Comparison of ENCODE assay signal across 32 cellular contexts in the genomic region with DNA sequence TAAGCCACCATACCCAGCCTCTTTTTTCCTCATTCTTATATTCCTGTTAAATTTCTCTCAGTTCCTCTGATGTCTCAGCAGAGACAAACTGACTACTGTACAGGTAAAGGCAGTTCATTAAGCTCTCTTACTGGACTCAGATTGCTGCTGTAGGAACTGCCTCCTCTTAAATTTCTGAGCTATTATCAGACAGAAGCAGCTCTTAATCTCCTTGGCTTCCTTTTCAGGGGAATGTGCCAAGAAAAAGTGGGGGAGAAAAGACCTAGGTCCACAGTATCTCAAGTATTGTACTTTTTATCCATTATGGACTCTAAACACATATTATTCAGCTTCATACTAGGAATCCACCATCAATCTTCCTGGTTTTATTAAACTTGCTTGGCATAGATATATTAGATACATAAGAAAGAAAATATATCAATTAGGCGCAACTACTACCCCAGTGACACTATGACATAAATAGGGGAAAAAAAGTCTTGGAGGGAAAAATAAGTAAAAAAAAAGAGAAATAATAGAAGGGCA. TPM values are rescaled to one million over a fixed set of nuclear protein-coding genes. Genes with fewer than 3 reads are reported as not detected.
A peak's percentile ranks its signal among the peaks of the same experiment; 100 is the strongest.
DNase-seq lines count a peak whose midpoint lies in the region; ATAC-seq, FAIRE-seq and TF ChIP-seq lines count a peak whose summit lies in the region.
"Had no signal": no experiment of that assay in that cellular context is flagged by ENCODE, and none has a peak within 500 bp of the region (broad histone marks: within the 10 kb centered on the region; RNA-seq: fewer than 3 reads in every experiment).

No MANE protein-coding gene starts in this region.

- TF ChIP-seq CTCF in heart left ventricle (IDR thresholded peaks at IDR 0.05) (no peak), endothelial cell of umbilical vein (IDR thresholded peaks at IDR 0.05; ENCODE audit: extremely low read depth in 1 of 2, insufficient read depth in 1 of 2, low read depth in 1 of 2, low read length in 2 of 2) (no peak), type B pancreatic cell (conservative IDR thresholded peaks at IDR 0.05) (no peak)

- ATAC-seq in right cardiac atrium (peak; percentile 24 to 39), heart left ventricle (no peak), T-helper 17 cell (no peak), GM18511 (IDR thresholded peaks at IDR 0.05; ENCODE audit: unreplicated experiment) (no peak)
- ATAC-seq: lower lobe of right lung, mucosa of descending colon, upper lobe of right lung had no signal

- peaks cover 35% of the 10 kb centered on the region for H3K4me1 Mint-ChIP-seq in T-helper 17 cell
- H3K4me1 Mint-ChIP-seq in type B pancreatic cell (ENCODE audit: unreplicated experiment) = peaks cover 34% of the 10 kb centered on the region

- H3K4me2 ChIP-seq in endothelial cell of umbilical vein (ENCODE audit: insufficient read depth, low read length) = no peak overlapping the region

- H3K9me3 ChIP-seq in right cardiac atrium (ENCODE audit: control insufficient read depth, low read length) (no peaks in the 10 kb centered on the region), heart left ventricle (no peaks in the 10 kb centered on the region), T-helper 17 cell (ENCODE audit: control insufficient read depth, low read length, poor library complexity, severe bottlenecking) (no peaks in the 10 kb centered on the region), endothelial cell of umbilical vein (replicated peaks; ENCODE audit: control insufficient read depth, insufficient read depth, low read length) (no peaks in the 10 kb centered on the region)
- H3K9me3 ChIP-seq: BLaER1 treated with 17β-estradiol and CSF1 and Interleukin-3, amounts not matched to agents 10 nM and 100 nM; heart right ventricle; lower lobe of right lung; mucosa of descending colon; pancreas; right atrium auricular region; SJSA1; upper lobe of right lung had no signal

- no peaks in the 10 kb centered on the region for H3K27me3 Mint-ChIP-seq in T-helper 17 cell
- H3K27me3 Mint-ChIP-seq in type B pancreatic cell = no peaks in the 10 kb centered on the region

- H3K27ac Mint-ChIP-seq in T-helper 17 cell = peak overlapping the region; percentile 45
- H3K27ac Mint-ChIP-seq in type B pancreatic cell = peak overlapping the region; percentile 57

- peaks cover 66% of the 10 kb centered on the region for H3K79me2 ChIP-seq in endothelial cell of umbilical vein (ENCODE audit: control insufficient read depth, insufficient read depth, low read length)

- H3K4me3 Mint-ChIP-seq in T-helper 17 cell (no peak overlapping the region), type B pancreatic cell (no peak overlapping the region)

- intact Hi-C loops in right cardiac atrium (cut with DNase I) = no loop called here
- intact Hi-C loops in heart left ventricle (cut with DNase I) = no loop called here
- intact Hi-C loops in endothelial cell of umbilical vein (cut with micrococcal nuclease) = no loop called here

- H3K36me3 Mint-ChIP-seq in T-helper 17 cell (ENCODE audit: low read depth) (no peaks in the 10 kb centered on the region), type B pancreatic cell (no peaks in the 10 kb centered on the region)

- CTCF ChIA-PET in endothelial cell of umbilical vein (lab: Charles Lee) = interaction anchor here (1.0 to 1.5 kb wide), 3 partner anchors 13 to 85 kb away, joined by 3 to 5 read pairs (median 4); no protein-coding TSS in a partner anchor

- POLR2A ChIA-PET in endothelial cell of umbilical vein (lab: Charles Lee) = no interaction called here

- H3K9me1 ChIP-seq in endothelial cell of umbilical vein (replicated peaks; ENCODE audit: control insufficient read depth, extremely low read depth, insufficient read depth, low read length) = no peaks in the 10 kb centered on the region

- H3K9ac ChIP-seq in endothelial cell of umbilical vein (replicated peaks; ENCODE audit: extremely low read depth, insufficient read depth, low read length) = no peak overlapping the region
- H3K9ac ChIP-seq: BLaER1 treated with 17β-estradiol and CSF1 and Interleukin-3, amounts not matched to agents 10 nM and 100 nM had no signal

- no peaks in the 10 kb centered on the region for H3K27me3 ChIP-seq in right cardiac atrium (ENCODE audit: control insufficient read depth, insufficient read depth)
- no peaks in the 10 kb centered on the region for H3K27me3 ChIP-seq in heart left ventricle
- no peaks in the 10 kb centered on the region for H3K27me3 ChIP-seq in endothelial cell of umbilical vein (ENCODE audit: control insufficient read depth in 2 of 2, insufficient read depth in 2 of 2, low read length in 2 of 2)
- H3K27me3 ChIP-seq: BLaER1 treated with 17β-estradiol and CSF1 and Interleukin-3, amounts not matched to agents 10 nM and 100 nM; brain microvascular endothelial cell; heart right ventricle; pancreas; right atrium auricular region; SJSA1; upper lobe of right lung had no signal

- dilution Hi-C loops in endothelial cell of umbilical vein (cut with MboI; ENCODE audit: extremely low pct_ligation_motif_present, low sequenced_read_pairs) = no loop called here

- no peak overlapping the region for H3K27ac ChIP-seq in right cardiac atrium (ENCODE audit: low read length)
- H3K27ac ChIP-seq in heart left ventricle = no peak overlapping the region
- H3K27ac ChIP-seq in endothelial cell of umbilical vein (ENCODE audit: insufficient read depth, low read depth, low read length) = no peak overlapping the region
- H3K27ac ChIP-seq: BLaER1 treated with 17β-estradiol and CSF1 and Interleukin-3, amounts not matched to agents 10 nM and 100 nM; brain microvascular endothelial cell; heart right ventricle; lower lobe of right lung; pancreas; right atrium auricular region; SJSA1; upper lobe of right lung had no signal

- no peak for FAIRE-seq in endothelial cell of umbilical vein (lab: Jason Lieb, UNC)
- FAIRE-seq: colon, pancreas, RCC 7860, TTC549 had no signal

- H2AFZ ChIP-seq in endothelial cell of umbilical vein (ENCODE audit: low read depth, low read length) = no peak overlapping the region

- no peak overlapping the region for H3K4me3 ChIP-seq in right cardiac atrium (ENCODE audit: low read length)
- H3K4me3 ChIP-seq in heart left ventricle = no peak overlapping the region
- H3K4me3 ChIP-seq in endothelial cell of umbilical vein (replicated peaks in 1 of 3; ENCODE audit: insufficient read depth in 1 of 3, low read depth in 1 of 3, low read length in 3 of 3) = no peak overlapping the region
- H3K4me3 ChIP-seq: BLaER1 treated with 17β-estradiol and CSF1 and Interleukin-3, amounts not matched to agents 10 nM and 100 nM; heart right ventricle; lower lobe of right lung; mucosa of descending colon; pancreas; right atrium auricular region; SJSA1; upper lobe of right lung had no signal

- WGBS in right cardiac atrium = 92% methylated on average over 1 of the region's 1 CpG
- WGBS in heart left ventricle, 4 donors = 91 to 100% (median 96%) methylated on average over 1 of the region's 1 CpG

- H3K36me3 ChIP-seq in heart left ventricle (no peaks in the 10 kb centered on the region), endothelial cell of umbilical vein (ENCODE audit: control insufficient read depth in 2 of 2, extremely low read depth in 1 of 2, insufficient read depth in 2 of 2, low read length in 2 of 2) (no peaks in the 10 kb centered on the region)
- H3K36me3 ChIP-seq: brain microvascular endothelial cell, heart right ventricle, lower lobe of right lung, pancreas, right atrium auricular region, SJSA1, upper lobe of right lung had no signal

- TF ChIP-seq POLR2A in heart left ventricle (IDR thresholded peaks at IDR 0.05) = no peak
- TF ChIP-seq POLR2A in endothelial cell of umbilical vein (IDR thresholded peaks at IDR 0.05; ENCODE audit: low read depth, low read length) = no peak

- DNase-seq in right cardiac atrium (no peak), heart left ventricle (no peak), T-helper 17 cell (no peak), endothelial cell of umbilical vein (ENCODE audit: low read depth, low spot score) (peak; percentile 39), type B pancreatic cell (ENCODE audit: extremely low spot score, unreplicated experiment) (no peak), putamen (ENCODE audit: low spot score) (no peak)
- no peak for DNase-seq in activated CD4-positive, CD25-positive, alpha-beta regulatory T cell treated with anti-CD3 and anti-CD28 coated beads, Interleukin-2, amount 50 U/mL, for 72 hours
- DNase-seq: activated CD4-positive, alpha-beta T cell treated with anti-CD3 and anti-CD28 coated beads for 4 hours; brain microvascular endothelial cell; COR-L47; DND-41; effector CD8-positive, alpha-beta T cell; foreskin fibroblast; heart right ventricle; kidney glomerular epithelial cell; lower lobe of right lung; mucosa of descending colon; NCI-H1048; NCI-H1694 treated with DMSO at 0.1 percent for 48 hours; NCI-H2171 treated with DMSO at 0.1 percent for 48 hours; NCI-H524; pancreas; stimulated activated CD4-positive, alpha-beta T cell treated with anti-CD3 and anti-CD28 coated beads, Interleukin-12 subunit alpha, Interleukin-12 subunit beta, amount 100 ng/mL, for 4 hours; stimulated activated CD4-positive, alpha-beta T cell treated with anti-CD3 and anti-CD28 coated beads, Interleukin-4, amount 100 ng/mL, for 1 hour; upper lobe of right lung had no signal

- BruUV-seq in endothelial cell of umbilical vein (replicated peaks; lab: Mats Ljungman, UMichigan) = no TSS peak

- H3K9me3 Mint-ChIP-seq in type B pancreatic cell = no peaks in the 10 kb centered on the region

- H3K4me1 ChIP-seq in right cardiac atrium (ENCODE audit: control insufficient read depth, insufficient read depth, low read length) = peaks cover 7% of the 10 kb centered on the region
- peaks cover 9 to 63% (median 34%) of the 10 kb centered on the region in 12 donors for H3K4me1 ChIP-seq in heart left ventricle
- no peaks in the 10 kb centered on the region for H3K4me1 ChIP-seq in endothelial cell of umbilical vein (ENCODE audit: control insufficient read depth, extremely low read depth, insufficient read depth, low read length)

- peaks cover 7% of the 10 kb centered on the region for H4K20me1 ChIP-seq in endothelial cell of umbilical vein (replicated peaks; ENCODE audit: control insufficient read depth, extremely low read depth, insufficient read depth, low read length)

RNA-seq across cellular contexts. Expression of a gene that starts 26.1 kb away (rescaled TPM):
- 10 to 100 TPM; 29.3 to 40.2 (median 31.8) TPM for total RNA-seq in right cardiac atrium
- 22.2 TPM for polyA plus RNA-seq in right cardiac atrium
- 10 to 100 TPM; 14.0 to 52.6 (median 28.4) TPM for total RNA-seq in heart left ventricle
- 10 to 100 TPM; 16.0 to 26.9 TPM for polyA plus RNA-seq in heart left ventricle
- 10 to 100 TPM; 70.1 to 71.5 TPM for total RNA-seq in T-helper 17 cell
- total RNA-seq in endothelial cell of umbilical vein = 44.1 and 48.6 TPM in 2 replicates
- polyA plus RNA-seq in endothelial cell of umbilical vein = 11.6 and 13.6 TPM in 2 replicates
- polyA plus RNA-seq in endothelial cell of umbilical vein (2011; cell fraction: cytosol; rRNA removed) = 7.5 and 8.4 TPM in 2 replicates
- polyA plus RNA-seq in endothelial cell of umbilical vein (2011; cell fraction: nucleus; rRNA removed) = 29.8 and 33.1 TPM in 2 replicates
- 17.1 and 21.6 TPM in 2 replicates for polyA plus RNA-seq in endothelial cell of umbilical vein (2012)
- 53.2 and 69.2 TPM in 2 replicates for polyA minus RNA-seq in endothelial cell of umbilical vein
- 13.6 TPM for polyA minus RNA-seq in endothelial cell of umbilical vein (2011; cell fraction: cytosol; rRNA and poly(A)+ RNA removed)
- polyA minus RNA-seq in endothelial cell of umbilical vein (2011; cell fraction: nucleus; rRNA and poly(A)+ RNA removed) = 57.8 and 70.7 TPM in 2 replicates
- 42.3 and 49.8 TPM in 2 replicates for total RNA-seq in type B pancreatic cell (ENCODE audit: low replicate concordance)

Comparison
In these comparisons a context has a peak if more than half of its experiments do, and no peak if none do; other contexts are left out.
1. ATAC-seq: peak in right cardiac atrium (2 of 2); none in heart left ventricle (0 of 4), T-helper 17 cell (single experiment) and GM18511 (single experiment).